Comparison of ENCODE assay signal across 29 cellular contexts in genomic region chr12:7351177-7351576, GRCh38. TPM values are rescaled to one million over a fixed set of nuclear protein-coding genes. Genes with fewer than 3 reads are reported as not detected.
"Had no signal": no experiment of that assay in that cellular context is flagged by ENCODE, and none has a peak within 500 bp of the region (broad histone marks: within the 10 kb centered on the region; RNA-seq: fewer than 3 reads in every experiment).

No MANE protein-coding gene starts in this region.

- H3K4me1 Mint-ChIP-seq: memory B cell, naive B cell had no signal

- H3K27ac ChIP-seq: ascending aorta, gastroesophageal sphincter, heart right ventricle, prostate gland, right atrium auricular region, skin epidermis, tibial artery, VCaP had no signal

- H3K36me3 Mint-ChIP-seq: immature natural killer cell, memory B cell, naive B cell had no signal

- DNase-seq: activated CD4-positive, alpha-beta T cell treated with anti-CD3 and anti-CD28 coated beads for 1 hour; activated CD4-positive, alpha-beta T cell treated with anti-CD3 and anti-CD28 coated beads, Interleukin-2, amount 50 U/mL, for 4 hours; activated naive CD4-positive, alpha-beta T cell treated with Interleukin-2 at 50 U/mL for 16 hours; activated T-cell treated with anti-CD3 and anti-CD28 coated beads, Interleukin-2, amount 50 U/mL, for 1 hour; effector CD8-positive, alpha-beta T cell; heart right ventricle; immature natural killer cell; kidney glomerular epithelial cell; left ventricle myocardium superior; naive B cell; stimulated activated naive CD8-positive, alpha-beta T cell treated with anti-CD3 and anti-CD28 coated beads, Interleukin-15, Interleukin-2, amounts not matched to agents 100 U/mL and 50 U/mL, for 24 hours; substantia nigra; tibial artery had no signal

- H3K9me3 ChIP-seq: ascending aorta, gastroesophageal sphincter, heart right ventricle, prostate gland, right atrium auricular region, tibial artery had no signal

- ATAC-seq: esophagus mucosa; gastroesophageal sphincter; heart right ventricle; left ventricle myocardium superior; stimulated activated naive CD8-positive, alpha-beta T cell treated with anti-CD3 and anti-CD28 coated beads, Interleukin-15, Interleukin-2, amounts not matched to agents 100 U/mL and 50 U/mL, for 24 hours had no signal

- H3K4me3 Mint-ChIP-seq: dendritic cell treated with granulocyte-macrophage colony-stimulating factor and Interleukin-4, amounts not matched to agents 40 ng/mL and 50 ng/mL, for 4 days; immature natural killer cell; memory B cell; naive B cell; T-helper 1 cell treated with Interleukin-12 subunit alpha and Interleukin-12 subunit beta and Interleukin-4 antibody, amounts not matched to agents 30 μg/mL and 1 μg/mL, for 36 hours had no signal

- H3K36me3 ChIP-seq: ascending aorta, gastroesophageal sphincter, heart right ventricle, prostate gland, right atrium auricular region, tibial artery had no signal

- H3K9me3 Mint-ChIP-seq: activated T-helper 2 cell treated with anti-CD3 and anti-CD28 coated beads, Interferon-gamma antibody, Interleukin-2, Interleukin-4, amounts not matched to agents 10 μg/mL and 5 μg/mL and 100 μg/mL, durations not matched to agents 14 hours and 24 hours and 36 hours; dendritic cell treated with granulocyte-macrophage colony-stimulating factor and Interleukin-4, amounts not matched to agents 40 ng/mL and 50 ng/mL, for 4 days; immature natural killer cell; naive B cell had no signal

- H3K27ac Mint-ChIP-seq: activated T-helper 2 cell treated with anti-CD3 and anti-CD28 coated beads, Interferon-gamma antibody, Interleukin-2, Interleukin-4, amounts not matched to agents 10 μg/mL and 5 μg/mL and 100 μg/mL, durations not matched to agents 14 hours and 24 hours and 36 hours; dendritic cell treated with granulocyte-macrophage colony-stimulating factor and Interleukin-4, amounts not matched to agents 40 ng/mL and 50 ng/mL, for 4 days; immature natural killer cell; memory B cell; naive B cell; T-helper 1 cell treated with Interleukin-12 subunit alpha and Interleukin-12 subunit beta and Interleukin-4 antibody, amounts not matched to agents 30 μg/mL and 1 μg/mL, for 36 hours had no signal

- H3K4me1 ChIP-seq: ascending aorta, gastroesophageal sphincter, prostate gland, right atrium auricular region, tibial artery had no signal

- H3K4me3 ChIP-seq: ascending aorta, gastroesophageal sphincter, heart right ventricle, prostate gland, right atrium auricular region, skin epidermis, tibial artery had no signal

- H3K27me3 ChIP-seq: ascending aorta, gastroesophageal sphincter, heart right ventricle, right atrium auricular region, tibial artery had no signal

RNA-seq across cellular contexts. Expression of gene ACSM4, which starts 47.3 kb away (rescaled TPM):
- total RNA-seq: activated T-helper 2 cell treated with anti-CD3 and anti-CD28 coated beads, Interferon-gamma antibody, Interleukin-2, Interleukin-4, amounts not matched to agents 10 μg/mL and 5 μg/mL and 100 μg/mL, durations not matched to agents 14 hours and 24 hours and 36 hours; ascending aorta; bronchial epithelial cell; chondrocyte; esophagus mucosa; gastroesophageal sphincter; heart right ventricle; left ventricle myocardium superior; mononuclear cell; osteocyte; right atrium auricular region; urinary bladder had no signal
- polyA plus RNA-seq: heart right ventricle, immature natural killer cell, urinary bladder had no signal
